ENCODE assay signal across 19 cellular contexts in the genomic region with DNA sequence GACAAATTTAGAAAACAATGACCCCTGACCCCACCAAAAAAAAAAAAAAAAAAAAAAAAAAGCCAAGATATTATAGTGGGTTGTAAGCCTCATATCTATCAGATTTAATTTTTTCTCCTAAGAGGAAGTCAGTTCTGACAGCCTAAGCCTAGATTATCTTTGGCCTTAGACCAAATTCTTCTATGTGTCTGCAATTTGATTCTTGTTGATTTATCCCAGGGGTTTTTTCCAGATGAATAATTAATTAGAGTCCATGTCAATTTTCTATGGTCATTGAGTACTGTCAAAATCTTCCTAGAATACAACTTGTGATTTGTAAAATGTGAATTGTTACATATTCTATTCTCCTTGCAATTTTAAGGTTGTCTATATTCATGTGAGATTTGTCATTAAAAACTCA.
DNase-seq lines count a peak whose midpoint lies in the region; ATAC-seq, FAIRE-seq and TF ChIP-seq lines count a peak whose summit lies in the region.
"Had no signal": no experiment of that assay in that cellular context is flagged by ENCODE, and none has a peak within 500 bp of the region (broad histone marks: within the 10 kb centered on the region; RNA-seq: fewer than 3 reads in every experiment).

No MANE protein-coding gene starts in this region.

- H3K4me1 ChIP-seq in astrocyte (ENCODE audit: insufficient read depth, low read length), result peaks cover 16% of the 10 kb centered on the region

- TF ChIP-seq CTCF in astrocyte (IDR thresholded peaks at IDR 0.05; ENCODE audit: insufficient read depth, low read depth, low read length) (no peak), retinal pigment epithelial cell (conservative IDR thresholded peaks at IDR 0.05; ENCODE audit: low read depth, low read length) (no peak)

- no peaks in the 10 kb centered on the region for H3K9me3 ChIP-seq in astrocyte (ENCODE audit: insufficient read depth, low read depth, low read length)
- H3K9me3 ChIP-seq: A549, tibial artery had no signal

- no peaks in the 10 kb centered on the region for H3K27me3 ChIP-seq in astrocyte (ENCODE audit: insufficient read depth, low read length)
- H3K27me3 ChIP-seq: tibial artery had no signal

- no peak overlapping the region for H3K4me3 Mint-ChIP-seq in astrocyte (ENCODE audit: unreplicated experiment)
- H3K4me3 Mint-ChIP-seq: activated T-cell treated with anti-CD3 and anti-CD28 coated beads, Interleukin-2, amount 50 U/mL, for 24 hours; CD4-positive, CD25-positive, alpha-beta regulatory T cell had no signal

- no peaks in the 10 kb centered on the region for H4K20me1 ChIP-seq in astrocyte (ENCODE audit: insufficient read depth, low read length)

- no peaks in the 10 kb centered on the region for H3K27me3 Mint-ChIP-seq in astrocyte (ENCODE audit: low read depth, unreplicated experiment)
- H3K27me3 Mint-ChIP-seq: activated T-cell treated with anti-CD3 and anti-CD28 coated beads, Interleukin-2, amount 50 U/mL, for 24 hours; CD4-positive, CD25-positive, alpha-beta regulatory T cell had no signal

- H3K36me3 ChIP-seq in astrocyte (ENCODE audit: insufficient read depth, low read length), result no peaks in the 10 kb centered on the region
- H3K36me3 ChIP-seq: tibial artery had no signal

- H3K4me3 ChIP-seq in astrocyte (ENCODE audit: insufficient read depth, low read depth, low read length), result no peak overlapping the region
- H3K4me3 ChIP-seq in retinal pigment epithelial cell (ENCODE audit: low read length), result no peak overlapping the region
- H3K4me3 ChIP-seq: A549, tibial artery had no signal

- H3K4me2 ChIP-seq in astrocyte (ENCODE audit: low read length), result no peak overlapping the region

- H3K27ac ChIP-seq in astrocyte (ENCODE audit: low read depth, low read length), result no peak overlapping the region
- H3K27ac ChIP-seq: A549, tibial artery had no signal

- no peak overlapping the region for H3K9ac ChIP-seq in astrocyte (ENCODE audit: low read length)

- no peak for ATAC-seq in HG03175 (IDR thresholded peaks at IDR 0.05; ENCODE audit: unreplicated experiment)
- ATAC-seq: A549; activated naive CD4-positive, alpha-beta T cell treated with anti-CD3 and anti-CD28 coated beads, Interleukin-2, amount 50 U/mL, for 72 hours; left lobe of liver had no signal

- H3K27ac Mint-ChIP-seq in astrocyte (ENCODE audit: unreplicated experiment), result no peak overlapping the region
- H3K27ac Mint-ChIP-seq: activated T-cell treated with anti-CD3 and anti-CD28 coated beads, Interleukin-2, amount 50 U/mL, for 24 hours; CD4-positive, CD25-positive, alpha-beta regulatory T cell had no signal

- H3K36me3 Mint-ChIP-seq in astrocyte (ENCODE audit: low read depth, unreplicated experiment), result no peaks in the 10 kb centered on the region
- H3K36me3 Mint-ChIP-seq: activated naive CD4-positive, alpha-beta T cell treated with anti-CD3 and anti-CD28 coated beads, Interleukin-2, amount 50 U/mL, for 72 hours; CD4-positive, CD25-positive, alpha-beta regulatory T cell had no signal

- no peak overlapping the region for H2AFZ ChIP-seq in astrocyte (ENCODE audit: low read depth, low read length)

- DNase-seq in NCI-H2196 (lab: John Stamatoyannopoulos, UW; ENCODE audit: unreplicated experiment) (peak; percentile 19), NCI-H2196 treated with DMSO at 0.1 percent for 48 hours (lab: John Stamatoyannopoulos, UW; ENCODE audit: unreplicated experiment) (no peak), NCI-H446 treated with DMSO at 0.1 percent for 48 hours (lab: John Stamatoyannopoulos, UW) (peak; percentile 62), astrocyte (ENCODE audit: low read depth) (peak; percentile 44), retinal pigment epithelial cell (ENCODE audit: low read depth) (peak; percentile 70), anterior cingulate cortex (lab: John Stamatoyannopoulos, UW) (no peak), NCI-H526 (lab: John Stamatoyannopoulos, UW) (no peak)
- DNase-seq: activated CD4-positive, alpha-beta T cell treated with anti-CD3 and anti-CD28 coated beads, Interleukin-2, amount 50 U/mL, for 1 hour; activated T-cell treated with anti-CD3 and anti-CD28 coated beads, Interleukin-2, amount 50 U/mL, for 24 hours; CD4-positive, CD25-positive, alpha-beta regulatory T cell; EL; MM.1S; tibial artery had no signal

- H3K9me3 Mint-ChIP-seq in astrocyte (ENCODE audit: unreplicated experiment), result no peaks in the 10 kb centered on the region
- H3K9me3 Mint-ChIP-seq: activated T-cell treated with anti-CD3 and anti-CD28 coated beads, Interleukin-2, amount 50 U/mL, for 24 hours had no signal

- no peak for FAIRE-seq in astrocyte (lab: Jason Lieb, UNC)
- FAIRE-seq: A549, bronchial epithelial cell, HTR-8/SVneo had no signal

- no peaks in the 10 kb centered on the region for H3K79me2 ChIP-seq in astrocyte (ENCODE audit: insufficient read depth, low read length)

- H3K4me1 Mint-ChIP-seq in astrocyte (ENCODE audit: low read depth, unreplicated experiment), result peaks cover 6% of the 10 kb centered on the region
- H3K4me1 Mint-ChIP-seq: CD4-positive, CD25-positive, alpha-beta regulatory T cell had no signal

Comparison
In these comparisons a context has a peak if more than half of its experiments do, and no peak if none do; other contexts are left out.
1. DNase-seq: peak in NCI-H2196 (single experiment), NCI-H446 treated with DMSO at 0.1 percent for 48 hours (single experiment), astrocyte (single experiment) and retinal pigment epithelial cell (single experiment); none in NCI-H2196 treated with DMSO at 0.1 percent for 48 hours (single experiment), anterior cingulate cortex (0 of 58) and NCI-H526 (0 of 2).